8 cellular contexts compared by ENCODE assay signal in genomic region chr17:51260237-51260959, GRCh38. TPM values are rescaled to one million over a fixed set of nuclear protein-coding genes. Genes with fewer than 3 reads are reported as not detected.
A peak's percentile ranks its signal among the peaks of the same experiment; 100 is the strongest.
DNase-seq lines count a peak whose midpoint lies in the region; ATAC-seq, FAIRE-seq and TF ChIP-seq lines count a peak whose summit lies in the region.

Gene UTP18, plus strand, starts transcription at chr17:51260546. Its CDS starts 39 bp downstream, at chr17:51260585.

- DNase-seq in NCI-H187 treated with DMSO at 0.1 percent for 48 hours (lab: John Stamatoyannopoulos, UW) (peak; percentile 78), T-helper 2 cell (peak; percentile 92 to 99 (median 96)), right cardiac atrium (peak; percentile 98 to 99 (median 98)), pulmonary artery endothelial cell (ENCODE audit: low read depth, low spot score) (peak; percentile 91), urothelium cell line (ENCODE audit: low spot score) (peak; percentile 99)

- peak; percentile 73 for TF ChIP-seq POLR2A in GM18505 (IDR thresholded peaks at IDR 0.05; ENCODE audit: borderline replicate concordance, extremely low read depth, insufficient read depth, insufficient read length)

- H3K4me3 ChIP-seq in right cardiac atrium (ENCODE audit: low read length): peak within 1 kb of the TSS; percentile 74

- no peaks in the 10 kb centered on the region for H3K27me3 ChIP-seq in right cardiac atrium (ENCODE audit: control insufficient read depth, insufficient read depth)

- no peaks in the 10 kb centered on the region for H3K9me3 ChIP-seq in right cardiac atrium (ENCODE audit: control insufficient read depth, low read length)

- H3K27ac ChIP-seq in angular gyrus (ENCODE audit: low read depth, low read length): peak within 1 kb of the TSS; percentile 100
- H3K27ac ChIP-seq in right cardiac atrium (ENCODE audit: low read length): peak within 1 kb of the TSS; percentile 97

- intact Hi-C loops in right cardiac atrium (cut with DNase I): no loop called here

- peaks cover 7% of the 10 kb centered on the region for H3K4me1 ChIP-seq in right cardiac atrium (ENCODE audit: control insufficient read depth, insufficient read depth, low read length)

- ATAC-seq in GM18505 (IDR thresholded peaks at IDR 0.05; ENCODE audit: unreplicated experiment): peak; percentile 68
- peak; percentile 80 for ATAC-seq in HG02970 (IDR thresholded peaks at IDR 0.05; ENCODE audit: low FRiP score, unreplicated experiment)
- peak; percentile 97 to 98 for ATAC-seq in right cardiac atrium

- FAIRE-seq in urothelium cell line (lab: Jason Lieb, UNC): no peak

- under 1% methylated on average over 82 of the region's 82 CpGs for WGBS in right cardiac atrium

RNA-seq across cellular contexts. Expression of gene UTP18, which starts in this region (rescaled TPM):
- total RNA-seq in right cardiac atrium (10 to 100 TPM in 1 of 4 donors, 1 to 10 TPM in 3; 8.1 to 13.6 (median 8.5) TPM), pulmonary artery endothelial cell (37.3 and 37.6 TPM in 2 replicates)
- polyA plus RNA-seq in right cardiac atrium: 6.8 TPM

Comparison
In these comparisons a context has a peak if more than half of its experiments do, and no peak if none do; other contexts are left out.
1. Peak in every context shown above with its lines: DNase-seq, ATAC-seq, H3K4me3 ChIP-seq and H3K27ac ChIP-seq.